1 cellular context compared by ENCODE assay signal in the genomic region with DNA sequence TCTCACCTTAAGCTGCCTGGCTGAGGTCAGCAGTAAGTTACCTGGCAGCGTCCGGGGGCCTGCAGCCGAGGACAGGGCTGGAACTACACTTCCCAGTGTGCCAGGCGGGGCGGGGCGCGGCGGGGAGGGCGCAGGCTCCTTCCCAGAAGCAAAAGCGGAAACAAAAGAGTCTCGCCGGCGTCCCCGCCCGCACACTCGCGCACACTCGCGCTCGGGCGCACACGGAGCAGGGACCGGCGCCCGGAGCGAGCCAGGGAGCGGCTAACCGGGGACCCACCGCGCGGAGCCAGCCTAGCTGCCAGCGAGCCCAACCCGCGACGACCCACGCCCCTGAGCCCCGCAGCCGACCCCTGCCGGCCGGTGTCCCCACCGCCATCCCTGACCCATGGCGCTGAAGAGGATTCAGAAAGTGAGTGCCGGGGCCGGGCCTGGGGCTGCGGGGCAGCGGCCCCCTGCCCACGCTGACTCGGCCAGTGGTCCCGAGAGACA.
TF ChIP-seq lines count a peak whose summit lies in the region.

A gene (plus strand): TSS at position 190 of the 489 bp plus-strand sequence. CDS start 196 bp downstream, at position 386.

TF ChIP-seq in WTC11, 78 proteins besides CTCF, POLR2A, EP300 and RAD21 (continued from another document and continues in another):
- TF ChIP-seq, protein P1, sequence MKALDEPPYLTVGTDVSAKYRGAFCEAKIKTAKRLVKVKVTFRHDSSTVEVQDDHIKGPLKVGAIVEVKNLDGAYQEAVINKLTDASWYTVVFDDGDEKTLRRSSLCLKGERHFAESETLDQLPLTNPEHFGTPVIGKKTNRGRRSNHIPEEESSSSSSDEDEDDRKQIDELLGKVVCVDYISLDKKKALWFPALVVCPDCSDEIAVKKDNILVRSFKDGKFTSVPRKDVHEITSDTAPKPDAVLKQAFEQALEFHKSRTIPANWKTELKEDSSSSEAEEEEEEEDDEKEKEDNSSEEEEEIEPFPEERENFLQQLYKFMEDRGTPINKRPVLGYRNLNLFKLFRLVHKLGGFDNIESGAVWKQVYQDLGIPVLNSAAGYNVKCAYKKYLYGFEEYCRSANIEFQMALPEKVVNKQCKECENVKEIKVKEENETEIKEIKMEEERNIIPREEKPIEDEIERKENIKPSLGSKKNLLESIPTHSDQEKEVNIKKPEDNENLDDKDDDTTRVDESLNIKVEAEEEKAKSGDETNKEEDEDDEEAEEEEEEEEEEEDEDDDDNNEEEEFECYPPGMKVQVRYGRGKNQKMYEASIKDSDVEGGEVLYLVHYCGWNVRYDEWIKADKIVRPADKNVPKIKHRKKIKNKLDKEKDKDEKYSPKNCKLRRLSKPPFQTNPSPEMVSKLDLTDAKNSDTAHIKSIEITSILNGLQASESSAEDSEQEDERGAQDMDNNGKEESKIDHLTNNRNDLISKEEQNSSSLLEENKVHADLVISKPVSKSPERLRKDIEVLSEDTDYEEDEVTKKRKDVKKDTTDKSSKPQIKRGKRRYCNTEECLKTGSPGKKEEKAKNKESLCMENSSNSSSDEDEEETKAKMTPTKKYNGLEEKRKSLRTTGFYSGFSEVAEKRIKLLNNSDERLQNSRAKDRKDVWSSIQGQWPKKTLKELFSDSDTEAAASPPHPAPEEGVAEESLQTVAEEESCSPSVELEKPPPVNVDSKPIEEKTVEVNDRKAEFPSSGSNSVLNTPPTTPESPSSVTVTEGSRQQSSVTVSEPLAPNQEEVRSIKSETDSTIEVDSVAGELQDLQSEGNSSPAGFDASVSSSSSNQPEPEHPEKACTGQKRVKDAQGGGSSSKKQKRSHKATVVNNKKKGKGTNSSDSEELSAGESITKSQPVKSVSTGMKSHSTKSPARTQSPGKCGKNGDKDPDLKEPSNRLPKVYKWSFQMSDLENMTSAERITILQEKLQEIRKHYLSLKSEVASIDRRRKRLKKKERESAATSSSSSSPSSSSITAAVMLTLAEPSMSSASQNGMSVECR (CRISPR knock-in tag; IDR thresholded peaks at IDR 0.05; ENCODE audit: borderline replicate concordance) = peak; percentile 67; the same call in 1 of the 2 replicates
- TF ChIP-seq CREM (CRISPR knock-in tag; IDR thresholded peaks at IDR 0.05) = no peak
- TF ChIP-seq EMX1 (CRISPR knock-in tag; IDR thresholded peaks at IDR 0.05) = no peak
- TF ChIP-seq NR1H2 (CRISPR knock-in tag; IDR thresholded peaks at IDR 0.05) = no peak
- TF ChIP-seq, protein P2, sequence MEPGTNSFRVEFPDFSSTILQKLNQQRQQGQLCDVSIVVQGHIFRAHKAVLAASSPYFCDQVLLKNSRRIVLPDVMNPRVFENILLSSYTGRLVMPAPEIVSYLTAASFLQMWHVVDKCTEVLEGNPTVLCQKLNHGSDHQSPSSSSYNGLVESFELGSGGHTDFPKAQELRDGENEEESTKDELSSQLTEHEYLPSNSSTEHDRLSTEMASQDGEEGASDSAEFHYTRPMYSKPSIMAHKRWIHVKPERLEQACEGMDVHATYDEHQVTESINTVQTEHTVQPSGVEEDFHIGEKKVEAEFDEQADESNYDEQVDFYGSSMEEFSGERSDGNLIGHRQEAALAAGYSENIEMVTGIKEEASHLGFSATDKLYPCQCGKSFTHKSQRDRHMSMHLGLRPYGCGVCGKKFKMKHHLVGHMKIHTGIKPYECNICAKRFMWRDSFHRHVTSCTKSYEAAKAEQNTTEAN (CRISPR knock-in tag; IDR thresholded peaks at IDR 0.05) = no peak
- no peak; the same call in 1 of the 2 replicates for TF ChIP-seq FOXP1 (CRISPR knock-in tag; IDR thresholded peaks at IDR 0.05; ENCODE audit: borderline replicate concordance)
- TF ChIP-seq, protein P3, sequence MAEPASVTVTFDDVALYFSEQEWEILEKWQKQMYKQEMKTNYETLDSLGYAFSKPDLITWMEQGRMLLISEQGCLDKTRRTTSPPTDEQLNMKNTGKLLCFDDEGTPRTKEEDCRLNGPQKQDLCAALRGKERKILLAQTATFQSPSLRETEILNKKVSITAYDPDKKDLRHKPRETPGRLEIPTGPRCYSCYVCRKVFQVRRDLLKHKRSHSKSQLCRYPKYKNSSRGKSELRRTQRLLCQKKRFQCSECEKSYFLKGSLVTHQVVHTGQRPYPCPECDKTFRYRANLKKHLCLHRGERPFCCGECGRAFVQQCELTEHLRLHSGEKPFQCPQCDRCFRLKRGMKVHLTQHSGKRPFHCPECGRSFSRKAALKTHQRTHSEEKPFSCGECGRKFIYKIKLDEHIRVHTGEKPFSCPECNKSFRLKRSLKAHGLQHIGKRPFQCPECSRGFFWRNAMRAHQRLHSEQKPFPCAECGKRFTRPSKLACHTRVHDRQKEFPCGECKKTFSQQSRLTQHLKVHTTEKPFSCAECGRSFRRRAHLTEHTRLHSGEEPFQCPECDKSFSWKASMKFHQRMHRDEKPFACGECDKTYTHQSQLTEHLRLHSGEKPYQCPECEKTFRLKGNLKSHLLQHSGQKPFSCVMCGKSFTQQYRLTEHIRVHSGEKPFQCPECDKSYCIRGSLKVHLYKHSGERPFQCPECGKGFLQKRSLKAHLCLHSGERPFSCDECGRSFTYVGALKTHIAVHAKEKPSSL (CRISPR knock-in tag; conservative IDR thresholded peaks at IDR 0.05) = no peak
- peak; percentile 77 for TF ChIP-seq ETV6 (CRISPR knock-in tag; IDR thresholded peaks at IDR 0.05)
- TF ChIP-seq HMGA2 (CRISPR knock-in tag; IDR thresholded peaks at IDR 0.05) = no peak
- no peak for TF ChIP-seq ZNF396 (CRISPR knock-in tag; IDR thresholded peaks at IDR 0.05; ENCODE audit: borderline replicate concordance)
- TF ChIP-seq ZNF416 (CRISPR knock-in tag; IDR thresholded peaks at IDR 0.05) = no peak
- peak; percentile 60; the same call in 1 of the 2 replicates for TF ChIP-seq SP1 (CRISPR knock-in tag; conservative IDR thresholded peaks at IDR 0.05)
- TF ChIP-seq, protein P4, sequence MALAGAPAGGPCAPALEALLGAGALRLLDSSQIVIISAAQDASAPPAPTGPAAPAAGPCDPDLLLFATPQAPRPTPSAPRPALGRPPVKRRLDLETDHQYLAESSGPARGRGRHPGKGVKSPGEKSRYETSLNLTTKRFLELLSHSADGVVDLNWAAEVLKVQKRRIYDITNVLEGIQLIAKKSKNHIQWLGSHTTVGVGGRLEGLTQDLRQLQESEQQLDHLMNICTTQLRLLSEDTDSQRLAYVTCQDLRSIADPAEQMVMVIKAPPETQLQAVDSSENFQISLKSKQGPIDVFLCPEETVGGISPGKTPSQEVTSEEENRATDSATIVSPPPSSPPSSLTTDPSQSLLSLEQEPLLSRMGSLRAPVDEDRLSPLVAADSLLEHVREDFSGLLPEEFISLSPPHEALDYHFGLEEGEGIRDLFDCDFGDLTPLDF (CRISPR knock-in tag; IDR thresholded peaks at IDR 0.05) = no peak
- TF ChIP-seq, protein P5, sequence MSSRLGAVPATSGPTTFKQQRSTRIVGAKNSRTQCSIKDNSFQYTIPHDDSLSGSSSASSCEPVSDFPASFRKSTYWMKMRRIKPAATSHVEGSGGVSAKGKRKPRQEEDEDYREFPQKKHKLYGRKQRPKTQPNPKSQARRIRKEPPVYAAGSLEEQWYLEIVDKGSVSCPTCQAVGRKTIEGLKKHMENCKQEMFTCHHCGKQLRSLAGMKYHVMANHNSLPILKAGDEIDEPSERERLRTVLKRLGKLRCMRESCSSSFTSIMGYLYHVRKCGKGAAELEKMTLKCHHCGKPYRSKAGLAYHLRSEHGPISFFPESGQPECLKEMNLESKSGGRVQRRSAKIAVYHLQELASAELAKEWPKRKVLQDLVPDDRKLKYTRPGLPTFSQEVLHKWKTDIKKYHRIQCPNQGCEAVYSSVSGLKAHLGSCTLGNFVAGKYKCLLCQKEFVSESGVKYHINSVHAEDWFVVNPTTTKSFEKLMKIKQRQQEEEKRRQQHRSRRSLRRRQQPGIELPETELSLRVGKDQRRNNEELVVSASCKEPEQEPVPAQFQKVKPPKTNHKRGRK (CRISPR knock-in tag; IDR thresholded peaks at IDR 0.05; ENCODE audit: borderline replicate concordance) = no peak
- TF ChIP-seq ZNF671 (CRISPR knock-in tag; IDR thresholded peaks at IDR 0.05) = no peak
- no peak for TF ChIP-seq SMAD3 (CRISPR knock-in tag; IDR thresholded peaks at IDR 0.05; ENCODE audit: borderline replicate concordance)
- TF ChIP-seq, protein P6, sequence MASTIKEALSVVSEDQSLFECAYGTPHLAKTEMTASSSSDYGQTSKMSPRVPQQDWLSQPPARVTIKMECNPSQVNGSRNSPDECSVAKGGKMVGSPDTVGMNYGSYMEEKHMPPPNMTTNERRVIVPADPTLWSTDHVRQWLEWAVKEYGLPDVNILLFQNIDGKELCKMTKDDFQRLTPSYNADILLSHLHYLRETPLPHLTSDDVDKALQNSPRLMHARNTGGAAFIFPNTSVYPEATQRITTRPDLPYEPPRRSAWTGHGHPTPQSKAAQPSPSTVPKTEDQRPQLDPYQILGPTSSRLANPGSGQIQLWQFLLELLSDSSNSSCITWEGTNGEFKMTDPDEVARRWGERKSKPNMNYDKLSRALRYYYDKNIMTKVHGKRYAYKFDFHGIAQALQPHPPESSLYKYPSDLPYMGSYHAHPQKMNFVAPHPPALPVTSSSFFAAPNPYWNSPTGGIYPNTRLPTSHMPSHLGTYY (CRISPR knock-in tag; IDR thresholded peaks at IDR 0.05) = no peak
- TF ChIP-seq, protein P7, sequence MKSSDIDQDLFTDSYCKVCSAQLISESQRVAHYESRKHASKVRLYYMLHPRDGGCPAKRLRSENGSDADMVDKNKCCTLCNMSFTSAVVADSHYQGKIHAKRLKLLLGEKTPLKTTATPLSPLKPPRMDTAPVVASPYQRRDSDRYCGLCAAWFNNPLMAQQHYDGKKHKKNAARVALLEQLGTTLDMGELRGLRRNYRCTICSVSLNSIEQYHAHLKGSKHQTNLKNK (CRISPR knock-in tag; IDR thresholded peaks at IDR 0.05) = no peak
- peak; percentile 46; the same call in 1 of the 2 replicates for TF ChIP-seq ZNF219 (CRISPR knock-in tag; IDR thresholded peaks at IDR 0.05; ENCODE audit: borderline replicate concordance)
- TF ChIP-seq, protein P8, sequence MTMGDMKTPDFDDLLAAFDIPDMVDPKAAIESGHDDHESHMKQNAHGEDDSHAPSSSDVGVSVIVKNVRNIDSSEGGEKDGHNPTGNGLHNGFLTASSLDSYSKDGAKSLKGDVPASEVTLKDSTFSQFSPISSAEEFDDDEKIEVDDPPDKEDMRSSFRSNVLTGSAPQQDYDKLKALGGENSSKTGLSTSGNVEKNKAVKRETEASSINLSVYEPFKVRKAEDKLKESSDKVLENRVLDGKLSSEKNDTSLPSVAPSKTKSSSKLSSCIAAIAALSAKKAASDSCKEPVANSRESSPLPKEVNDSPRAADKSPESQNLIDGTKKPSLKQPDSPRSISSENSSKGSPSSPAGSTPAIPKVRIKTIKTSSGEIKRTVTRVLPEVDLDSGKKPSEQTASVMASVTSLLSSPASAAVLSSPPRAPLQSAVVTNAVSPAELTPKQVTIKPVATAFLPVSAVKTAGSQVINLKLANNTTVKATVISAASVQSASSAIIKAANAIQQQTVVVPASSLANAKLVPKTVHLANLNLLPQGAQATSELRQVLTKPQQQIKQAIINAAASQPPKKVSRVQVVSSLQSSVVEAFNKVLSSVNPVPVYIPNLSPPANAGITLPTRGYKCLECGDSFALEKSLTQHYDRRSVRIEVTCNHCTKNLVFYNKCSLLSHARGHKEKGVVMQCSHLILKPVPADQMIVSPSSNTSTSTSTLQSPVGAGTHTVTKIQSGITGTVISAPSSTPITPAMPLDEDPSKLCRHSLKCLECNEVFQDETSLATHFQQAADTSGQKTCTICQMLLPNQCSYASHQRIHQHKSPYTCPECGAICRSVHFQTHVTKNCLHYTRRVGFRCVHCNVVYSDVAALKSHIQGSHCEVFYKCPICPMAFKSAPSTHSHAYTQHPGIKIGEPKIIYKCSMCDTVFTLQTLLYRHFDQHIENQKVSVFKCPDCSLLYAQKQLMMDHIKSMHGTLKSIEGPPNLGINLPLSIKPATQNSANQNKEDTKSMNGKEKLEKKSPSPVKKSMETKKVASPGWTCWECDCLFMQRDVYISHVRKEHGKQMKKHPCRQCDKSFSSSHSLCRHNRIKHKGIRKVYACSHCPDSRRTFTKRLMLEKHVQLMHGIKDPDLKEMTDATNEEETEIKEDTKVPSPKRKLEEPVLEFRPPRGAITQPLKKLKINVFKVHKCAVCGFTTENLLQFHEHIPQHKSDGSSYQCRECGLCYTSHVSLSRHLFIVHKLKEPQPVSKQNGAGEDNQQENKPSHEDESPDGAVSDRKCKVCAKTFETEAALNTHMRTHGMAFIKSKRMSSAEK (CRISPR knock-in tag; IDR thresholded peaks at IDR 0.05; ENCODE audit: borderline replicate concordance) = no peak
- TF ChIP-seq SMAD4 (CRISPR knock-in tag; IDR thresholded peaks at IDR 0.05) = no peak
- TF ChIP-seq, protein P9, sequence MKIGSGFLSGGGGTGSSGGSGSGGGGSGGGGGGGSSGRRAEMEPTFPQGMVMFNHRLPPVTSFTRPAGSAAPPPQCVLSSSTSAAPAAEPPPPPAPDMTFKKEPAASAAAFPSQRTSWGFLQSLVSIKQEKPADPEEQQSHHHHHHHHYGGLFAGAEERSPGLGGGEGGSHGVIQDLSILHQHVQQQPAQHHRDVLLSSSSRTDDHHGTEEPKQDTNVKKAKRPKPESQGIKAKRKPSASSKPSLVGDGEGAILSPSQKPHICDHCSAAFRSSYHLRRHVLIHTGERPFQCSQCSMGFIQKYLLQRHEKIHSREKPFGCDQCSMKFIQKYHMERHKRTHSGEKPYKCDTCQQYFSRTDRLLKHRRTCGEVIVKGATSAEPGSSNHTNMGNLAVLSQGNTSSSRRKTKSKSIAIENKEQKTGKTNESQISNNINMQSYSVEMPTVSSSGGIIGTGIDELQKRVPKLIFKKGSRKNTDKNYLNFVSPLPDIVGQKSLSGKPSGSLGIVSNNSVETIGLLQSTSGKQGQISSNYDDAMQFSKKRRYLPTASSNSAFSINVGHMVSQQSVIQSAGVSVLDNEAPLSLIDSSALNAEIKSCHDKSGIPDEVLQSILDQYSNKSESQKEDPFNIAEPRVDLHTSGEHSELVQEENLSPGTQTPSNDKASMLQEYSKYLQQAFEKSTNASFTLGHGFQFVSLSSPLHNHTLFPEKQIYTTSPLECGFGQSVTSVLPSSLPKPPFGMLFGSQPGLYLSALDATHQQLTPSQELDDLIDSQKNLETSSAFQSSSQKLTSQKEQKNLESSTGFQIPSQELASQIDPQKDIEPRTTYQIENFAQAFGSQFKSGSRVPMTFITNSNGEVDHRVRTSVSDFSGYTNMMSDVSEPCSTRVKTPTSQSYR (CRISPR knock-in tag; IDR thresholded peaks at IDR 0.05) = no peak
- TF ChIP-seq MYBL2 (CRISPR knock-in tag; IDR thresholded peaks at IDR 0.05) = no peak
- no peak; the same call in 1 of the 2 replicates for TF ChIP-seq ESRRA (CRISPR knock-in tag; IDR thresholded peaks at IDR 0.05; ENCODE audit: borderline replicate concordance)
- TF ChIP-seq, protein P10, sequence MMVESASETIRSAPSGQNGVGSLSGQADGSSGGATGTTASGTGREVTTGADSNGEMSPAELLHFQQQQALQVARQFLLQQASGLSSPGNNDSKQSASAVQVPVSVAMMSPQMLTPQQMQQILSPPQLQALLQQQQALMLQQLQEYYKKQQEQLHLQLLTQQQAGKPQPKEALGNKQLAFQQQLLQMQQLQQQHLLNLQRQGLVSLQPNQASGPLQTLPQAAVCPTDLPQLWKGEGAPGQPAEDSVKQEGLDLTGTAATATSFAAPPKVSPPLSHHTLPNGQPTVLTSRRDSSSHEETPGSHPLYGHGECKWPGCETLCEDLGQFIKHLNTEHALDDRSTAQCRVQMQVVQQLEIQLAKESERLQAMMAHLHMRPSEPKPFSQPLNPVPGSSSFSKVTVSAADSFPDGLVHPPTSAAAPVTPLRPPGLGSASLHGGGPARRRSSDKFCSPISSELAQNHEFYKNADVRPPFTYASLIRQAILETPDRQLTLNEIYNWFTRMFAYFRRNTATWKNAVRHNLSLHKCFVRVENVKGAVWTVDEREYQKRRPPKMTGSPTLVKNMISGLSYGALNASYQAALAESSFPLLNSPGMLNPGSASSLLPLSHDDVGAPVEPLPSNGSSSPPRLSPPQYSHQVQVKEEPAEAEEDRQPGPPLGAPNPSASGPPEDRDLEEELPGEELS (CRISPR knock-in tag; IDR thresholded peaks at IDR 0.05) = peak; percentile 81
